ENCODE assay signal across 8 cellular contexts in genomic region chr1:8629241-8630091, GRCh38.
DNase-seq lines count a peak whose midpoint lies in the region; ATAC-seq and TF ChIP-seq lines count a peak whose summit lies in the region.

No MANE protein-coding gene starts in this region.

- TF ChIP-seq CTCF in fibroblast of the aortic adventitia (IDR thresholded peaks at IDR 0.05; ENCODE audit: insufficient read depth, low read length), result no peak

- ATAC-seq in GM19023 (IDR thresholded peaks at IDR 0.05; ENCODE audit: unreplicated experiment), result peak; percentile 87
- peak; percentile 82 for ATAC-seq in HG03066 (IDR thresholded peaks at IDR 0.05; ENCODE audit: low read depth, unreplicated experiment)
- peak; percentile 79 for ATAC-seq in stimulated activated naive CD8-positive, alpha-beta T cell treated with anti-CD3 and anti-CD28 coated beads, Interleukin-15, Interleukin-2, amounts not matched to agents 100 U/mL and 50 U/mL, for 24 hours

- DNase-seq in C1 segment of cervical spinal cord (lab: John Stamatoyannopoulos, UW) (peak in 8 of 14 donors; percentile 23 to 79 (median 54)), NOMO-1 treated with DMSO at 0.1 percent for 48 hours (lab: John Stamatoyannopoulos, UW; ENCODE audit: unreplicated experiment) (peak; percentile 89), fibroblast of the aortic adventitia (ENCODE audit: low read depth) (peak; percentile 61), NCI-H226 (no peak)
- DNase-seq in stimulated activated naive CD8-positive, alpha-beta T cell treated with anti-CD3 and anti-CD28 coated beads, Interleukin-15, Interleukin-2, amounts not matched to agents 100 U/mL and 50 U/mL, for 24 hours, result no peak
- no peak for DNase-seq in activated effector memory CD4-positive, alpha-beta T cell treated with Interleukin-2 at 50 U/mL for 16 hours

- H3K4me3 ChIP-seq in fibroblast of the aortic adventitia (ENCODE audit: low read depth, low read length), result no peak overlapping the region

Comparison
In these comparisons a context has a peak if more than half of its experiments do, and no peak if none do; other contexts are left out.
1. DNase-seq: peak in C1 segment of cervical spinal cord (8 of 14), NOMO-1 treated with DMSO at 0.1 percent for 48 hours (single experiment) and fibroblast of the aortic adventitia (single experiment); none in stimulated activated naive CD8-positive, alpha-beta T cell treated with anti-CD3 and anti-CD28 coated beads, Interleukin-15, Interleukin-2, amounts not matched to agents 100 U/mL and 50 U/mL, for 24 hours (single experiment), NCI-H226 (single experiment) and activated effector memory CD4-positive, alpha-beta T cell treated with Interleukin-2 at 50 U/mL for 16 hours (single experiment).
2. Peak in every context shown above with its lines, with median percentiles within 50 percentile points of each other: ATAC-seq.